In the genomic region with DNA sequence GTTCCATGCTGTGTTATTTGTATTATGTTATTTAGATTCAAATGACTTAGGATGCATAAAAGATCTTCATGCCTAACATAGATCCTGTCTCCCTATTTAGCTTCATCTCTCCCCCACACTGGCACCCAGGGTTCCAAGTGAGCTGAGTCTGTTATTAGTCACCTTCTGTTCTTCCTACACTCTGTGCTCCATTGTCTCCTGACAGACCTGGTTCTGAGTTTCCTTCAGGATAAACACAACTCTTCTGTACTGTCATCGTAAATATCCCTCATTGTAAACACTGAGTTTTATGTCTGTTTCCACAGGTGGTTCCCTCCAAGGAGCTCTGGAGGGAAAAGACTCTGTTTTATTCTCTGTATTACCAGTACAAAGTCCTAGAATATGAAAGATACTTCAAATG, we compare ENCODE assay signal across 2 cellular contexts.
TF ChIP-seq lines count a peak whose summit lies in the region.

No MANE protein-coding gene starts in this region.

TF ChIP-seq in HEK293, 187 proteins besides CTCF, POLR2A, EP300 and RAD21:
- TF ChIP-seq ZFHX2 (tag by site-specific recombination; conservative IDR thresholded peaks at IDR 0.05), result no peak
- TF ChIP-seq ZNF621 (tag by site-specific recombination; IDR thresholded peaks at IDR 0.05), result no peak
- peak; percentile 67 for TF ChIP-seq SCRT2 (tag by site-specific recombination; IDR thresholded peaks at IDR 0.05)
- TF ChIP-seq, protein P1, sequence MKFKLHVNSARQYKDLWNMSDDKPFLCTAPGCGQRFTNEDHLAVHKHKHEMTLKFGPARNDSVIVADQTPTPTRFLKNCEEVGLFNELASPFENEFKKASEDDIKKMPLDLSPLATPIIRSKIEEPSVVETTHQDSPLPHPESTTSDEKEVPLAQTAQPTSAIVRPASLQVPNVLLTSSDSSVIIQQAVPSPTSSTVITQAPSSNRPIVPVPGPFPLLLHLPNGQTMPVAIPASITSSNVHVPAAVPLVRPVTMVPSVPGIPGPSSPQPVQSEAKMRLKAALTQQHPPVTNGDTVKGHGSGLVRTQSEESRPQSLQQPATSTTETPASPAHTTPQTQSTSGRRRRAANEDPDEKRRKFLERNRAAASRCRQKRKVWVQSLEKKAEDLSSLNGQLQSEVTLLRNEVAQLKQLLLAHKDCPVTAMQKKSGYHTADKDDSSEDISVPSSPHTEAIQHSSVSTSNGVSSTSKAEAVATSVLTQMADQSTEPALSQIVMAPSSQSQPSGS (tag by site-specific recombination; IDR thresholded peaks at IDR 0.05; ENCODE audit: low read depth), result no peak

TF ChIP-seq in SK-N-SH, 30 proteins besides CTCF, POLR2A, EP300 and RAD21:
- TF ChIP-seq NFIC (IDR thresholded peaks at IDR 0.05; ENCODE audit: borderline replicate concordance) (no peak), FOSL2 (IDR thresholded peaks at IDR 0.05; ENCODE audit: borderline replicate concordance, low read depth) (no peak), CHD2 (IDR thresholded peaks at IDR 0.05; ENCODE audit: low read length, partially characterized antibody) (no peak), FOXM1 (IDR thresholded peaks at IDR 0.05; ENCODE audit: low read depth) (no peak), FOXJ3 (CRISPR knock-in tag; IDR thresholded peaks at IDR 0.05) (no peak), ELF1 (IDR thresholded peaks at IDR 0.05) (no peak), SIN3A (IDR thresholded peaks at IDR 0.05; ENCODE audit: borderline replicate concordance, low read depth, low read length) (no peak), TAF1 (IDR thresholded peaks at IDR 0.05; ENCODE audit: borderline replicate concordance, low read depth, low read length) (no peak)
- TF ChIP-seq, protein P2, sequence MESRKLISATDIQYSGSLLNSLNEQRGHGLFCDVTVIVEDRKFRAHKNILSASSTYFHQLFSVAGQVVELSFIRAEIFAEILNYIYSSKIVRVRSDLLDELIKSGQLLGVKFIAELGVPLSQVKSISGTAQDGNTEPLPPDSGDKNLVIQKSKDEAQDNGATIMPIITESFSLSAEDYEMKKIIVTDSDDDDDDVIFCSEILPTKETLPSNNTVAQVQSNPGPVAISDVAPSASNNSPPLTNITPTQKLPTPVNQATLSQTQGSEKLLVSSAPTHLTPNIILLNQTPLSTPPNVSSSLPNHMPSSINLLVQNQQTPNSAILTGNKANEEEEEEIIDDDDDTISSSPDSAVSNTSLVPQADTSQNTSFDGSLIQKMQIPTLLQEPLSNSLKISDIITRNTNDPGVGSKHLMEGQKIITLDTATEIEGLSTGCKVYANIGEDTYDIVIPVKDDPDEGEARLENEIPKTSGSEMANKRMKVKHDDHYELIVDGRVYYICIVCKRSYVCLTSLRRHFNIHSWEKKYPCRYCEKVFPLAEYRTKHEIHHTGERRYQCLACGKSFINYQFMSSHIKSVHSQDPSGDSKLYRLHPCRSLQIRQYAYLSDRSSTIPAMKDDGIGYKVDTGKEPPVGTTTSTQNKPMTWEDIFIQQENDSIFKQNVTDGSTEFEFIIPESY (IDR thresholded peaks at IDR 0.05; ENCODE audit: borderline replicate concordance, low read depth), result no peak
- TF ChIP-seq, protein P3, sequence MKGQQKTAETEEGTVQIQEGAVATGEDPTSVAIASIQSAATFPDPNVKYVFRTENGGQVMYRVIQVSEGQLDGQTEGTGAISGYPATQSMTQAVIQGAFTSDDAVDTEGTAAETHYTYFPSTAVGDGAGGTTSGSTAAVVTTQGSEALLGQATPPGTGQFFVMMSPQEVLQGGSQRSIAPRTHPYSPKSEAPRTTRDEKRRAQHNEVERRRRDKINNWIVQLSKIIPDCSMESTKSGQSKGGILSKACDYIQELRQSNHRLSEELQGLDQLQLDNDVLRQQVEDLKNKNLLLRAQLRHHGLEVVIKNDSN (IDR thresholded peaks at IDR 0.05; ENCODE audit: borderline replicate concordance, low read depth), result no peak
- TF ChIP-seq, protein P4, sequence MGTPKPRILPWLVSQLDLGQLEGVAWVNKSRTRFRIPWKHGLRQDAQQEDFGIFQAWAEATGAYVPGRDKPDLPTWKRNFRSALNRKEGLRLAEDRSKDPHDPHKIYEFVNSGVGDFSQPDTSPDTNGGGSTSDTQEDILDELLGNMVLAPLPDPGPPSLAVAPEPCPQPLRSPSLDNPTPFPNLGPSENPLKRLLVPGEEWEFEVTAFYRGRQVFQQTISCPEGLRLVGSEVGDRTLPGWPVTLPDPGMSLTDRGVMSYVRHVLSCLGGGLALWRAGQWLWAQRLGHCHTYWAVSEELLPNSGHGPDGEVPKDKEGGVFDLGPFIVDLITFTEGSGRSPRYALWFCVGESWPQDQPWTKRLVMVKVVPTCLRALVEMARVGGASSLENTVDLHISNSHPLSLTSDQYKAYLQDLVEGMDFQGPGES (IDR thresholded peaks at IDR 0.05; ENCODE audit: low read depth, low read length), result no peak
